In the genomic region with DNA sequence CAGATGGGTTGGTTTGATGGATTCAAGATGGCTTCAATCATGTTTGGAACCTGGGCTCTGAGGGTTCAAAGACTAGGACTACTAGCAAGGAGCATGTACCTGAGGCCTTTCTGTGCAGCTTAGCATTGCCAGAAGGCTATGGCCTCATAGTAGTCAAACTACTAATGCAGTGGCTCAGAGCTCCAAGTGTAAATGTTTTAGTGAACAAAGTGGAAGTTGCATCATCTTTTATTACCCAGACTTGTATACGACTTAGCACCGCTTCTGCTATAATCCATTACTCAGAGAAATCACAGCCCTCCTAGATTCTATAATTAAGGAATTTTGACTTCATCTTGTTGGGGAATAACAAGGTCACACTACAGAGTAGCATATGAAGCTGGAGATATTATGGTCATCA, we compare ENCODE assay signal across 16 cellular contexts.
"Had no signal": no experiment of that assay in that cellular context is flagged by ENCODE, and none has a peak within 500 bp of the region (broad histone marks: within the 10 kb centered on the region; RNA-seq: fewer than 3 reads in every experiment).

No MANE protein-coding gene starts in this region.

- H3K4me1 ChIP-seq: suprapubic skin had no signal

- H3K27me3 ChIP-seq: brain microvascular endothelial cell, gastrocnemius medialis, heart right ventricle, suprapubic skin had no signal

- H3K9me3 ChIP-seq: gastrocnemius medialis, heart right ventricle, suprapubic skin had no signal

- ATAC-seq: activated T-cell treated with anti-CD3 and anti-CD28 coated beads, Interleukin-2, amount 50 U/mL, for 72 hours; gastrocnemius medialis; heart right ventricle; naive thymus-derived CD4-positive, alpha-beta T cell; stimulated activated naive CD8-positive, alpha-beta T cell treated with anti-CD3 and anti-CD28 coated beads, Interleukin-15, Interleukin-2, amounts not matched to agents 100 U/mL and 50 U/mL, for 24 hours had no signal

- H3K4me3 ChIP-seq: gastrocnemius medialis, heart right ventricle, suprapubic skin had no signal

- H3K4me3 Mint-ChIP-seq: activated CD4-positive, alpha-beta T cell treated with anti-CD3 and anti-CD28 coated beads, Interleukin-2, amount 10 ng/mL, durations not matched to agents 7 days and 5 days; activated naive CD8-positive, alpha-beta T cell treated with anti-CD3 and anti-CD28 coated beads for 36 hours; activated T-cell treated with anti-CD3 and anti-CD28 coated beads, Interleukin-2, amount 50 U/mL, for 72 hours; central memory CD8-positive, alpha-beta T cell; naive thymus-derived CD4-positive, alpha-beta T cell; T-helper 2 cell treated with Interferon-gamma antibody and Interleukin-4, amounts not matched to agents 5 μg/mL and 100 μg/mL, for 36 hours had no signal

- H3K27me3 Mint-ChIP-seq: activated CD4-positive, alpha-beta T cell treated with anti-CD3 and anti-CD28 coated beads, Interleukin-2, amount 10 ng/mL, durations not matched to agents 7 days and 5 days; activated naive CD8-positive, alpha-beta T cell treated with anti-CD3 and anti-CD28 coated beads for 36 hours; central memory CD8-positive, alpha-beta T cell; naive thymus-derived CD4-positive, alpha-beta T cell had no signal

- DNase-seq: activated CD4-positive, alpha-beta T cell treated with anti-CD3 and anti-CD28 coated beads, Interleukin-2, amount 10 ng/mL, durations not matched to agents 7 days and 5 days; activated CD8-positive, alpha-beta memory T cell treated with anti-CD3 and anti-CD28 coated beads, Interleukin-2, amount 50 U/mL, for 48 hours; activated naive CD8-positive, alpha-beta T cell treated with anti-CD3 and anti-CD28 coated beads for 36 hours; activated T-cell treated with anti-CD3 and anti-CD28 coated beads, Interleukin-2, amount 50 U/mL, for 72 hours; brain microvascular endothelial cell; cortex of kidney; effector CD4-positive, alpha-beta T cell; gastrocnemius medialis; heart right ventricle; mammary epithelial cell; naive thymus-derived CD4-positive, alpha-beta T cell; stimulated activated naive CD8-positive, alpha-beta T cell treated with anti-CD3 and anti-CD28 coated beads, Interleukin-15, Interleukin-2, amounts not matched to agents 100 U/mL and 50 U/mL, for 24 hours; trophoblast cell had no signal

- H3K4me1 Mint-ChIP-seq: activated CD4-positive, alpha-beta T cell treated with anti-CD3 and anti-CD28 coated beads, Interleukin-2, amount 10 ng/mL, durations not matched to agents 7 days and 5 days; activated naive CD8-positive, alpha-beta T cell treated with anti-CD3 and anti-CD28 coated beads for 36 hours; central memory CD8-positive, alpha-beta T cell; naive thymus-derived CD4-positive, alpha-beta T cell had no signal

- H3K36me3 Mint-ChIP-seq: activated naive CD8-positive, alpha-beta T cell treated with anti-CD3 and anti-CD28 coated beads for 36 hours; naive thymus-derived CD4-positive, alpha-beta T cell had no signal

- H3K36me3 ChIP-seq: brain microvascular endothelial cell, gastrocnemius medialis, heart right ventricle, suprapubic skin had no signal

- H3K9me3 Mint-ChIP-seq: activated CD4-positive, alpha-beta T cell treated with anti-CD3 and anti-CD28 coated beads, Interleukin-2, amount 10 ng/mL, durations not matched to agents 7 days and 5 days; activated naive CD8-positive, alpha-beta T cell treated with anti-CD3 and anti-CD28 coated beads for 36 hours; T-helper 2 cell treated with Interferon-gamma antibody and Interleukin-4, amounts not matched to agents 5 μg/mL and 100 μg/mL, for 36 hours had no signal

- H3K27ac ChIP-seq: brain microvascular endothelial cell, gastrocnemius medialis, heart right ventricle, suprapubic skin had no signal

- H3K27ac Mint-ChIP-seq: activated CD4-positive, alpha-beta T cell treated with anti-CD3 and anti-CD28 coated beads, Interleukin-2, amount 10 ng/mL, durations not matched to agents 7 days and 5 days; activated naive CD8-positive, alpha-beta T cell treated with anti-CD3 and anti-CD28 coated beads for 36 hours; activated T-cell treated with anti-CD3 and anti-CD28 coated beads, Interleukin-2, amount 50 U/mL, for 72 hours; naive thymus-derived CD4-positive, alpha-beta T cell; T-helper 2 cell treated with Interferon-gamma antibody and Interleukin-4, amounts not matched to agents 5 μg/mL and 100 μg/mL, for 36 hours had no signal
